16 cellular contexts compared by ENCODE assay signal in the genomic region with DNA sequence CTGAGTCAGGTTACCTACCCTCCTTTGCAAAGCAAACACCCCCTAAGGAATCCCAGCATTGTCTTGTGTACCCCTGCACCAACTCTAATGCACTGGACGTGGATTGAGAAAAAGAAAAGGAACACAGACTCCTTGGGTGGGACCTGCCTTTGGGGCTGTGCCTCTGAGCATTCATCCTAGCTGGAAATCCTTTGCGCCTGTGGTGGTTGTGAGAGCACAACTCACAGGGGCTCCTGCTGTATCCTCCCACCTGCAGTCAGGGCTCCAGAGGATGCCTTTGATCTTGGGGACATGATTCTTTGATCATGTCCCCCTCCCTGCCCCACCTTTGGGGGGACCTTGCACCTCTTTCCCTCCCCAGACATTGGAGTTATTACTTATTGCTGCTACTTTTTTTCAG.
"Had no signal": no experiment of that assay in that cellular context is flagged by ENCODE, and none has a peak within 500 bp of the region (broad histone marks: within the 10 kb centered on the region; RNA-seq: fewer than 3 reads in every experiment).

No MANE protein-coding gene starts in this region.

- H3K36me3 ChIP-seq: SJSA1 had no signal

- H3K9ac ChIP-seq: SK-N-SH had no signal

- H3K27me3 ChIP-seq: SJSA1 had no signal

- H3K9me3 ChIP-seq: SJSA1, SK-N-SH had no signal

- H3K27ac ChIP-seq: SJSA1 had no signal

- H3K4me3 ChIP-seq: SJSA1 had no signal

- DNase-seq: KBM-7, MV-4-11, NCI-H1048, NCI-H1105, NCI-H1417, NCI-H1436 treated with DMSO at 0.1 percent for 48 hours, NCI-H187 treated with DMSO at 0.1 percent for 48 hours, NCI-H2029 treated with DMSO at 0.1 percent for 48 hours, NCI-H345, NCI-H526 treated with DMSO at 0.1 percent for 48 hours, NCI-H774, Right ventricle myocardium superior, RPMI8226, SIG-M5, SK-N-SH had no signal
